9 cellular contexts compared by ENCODE assay signal in genomic region chr9:34458967-34459355, GRCh38. TPM values are rescaled to one million over a fixed set of nuclear protein-coding genes. Genes with fewer than 3 reads are reported as not detected.
DNase-seq lines count a peak whose midpoint lies in the region; ATAC-seq and TF ChIP-seq lines count a peak whose summit lies in the region.
"Had no signal": no experiment of that assay in that cellular context is flagged by ENCODE, and none has a peak within 500 bp of the region (broad histone marks: within the 10 kb centered on the region; RNA-seq: fewer than 3 reads in every experiment).

No MANE protein-coding gene starts in this region.

- POLR2A ChIA-PET in activated CD8-positive, alpha-beta T cell treated with anti-CD3 and anti-CD28 coated beads for 36 hours (lab: Charles Lee) = interaction anchor here (1.0 kb wide), 1 partner anchor 188 kb away, joined by 3 read pairs; no protein-coding TSS in a partner anchor
- POLR2A ChIA-PET in HEK293T (lab: Yijun Ruan, JAX) = interaction anchor here (0.9 kb wide), 1 partner anchor 15 kb away, joined by 3 read pairs; no protein-coding TSS in a partner anchor

- H3K9me3 Mint-ChIP-seq in activated CD4-positive, alpha-beta T cell treated with anti-CD3 and anti-CD28 coated beads, Interleukin-2, amount 10 ng/mL, durations not matched to agents 24 days and 14 days = no peaks in the 10 kb centered on the region
- H3K9me3 Mint-ChIP-seq in activated CD8-positive, alpha-beta T cell treated with anti-CD3 and anti-CD28 coated beads for 36 hours = no peaks in the 10 kb centered on the region

- H3K36me3 Mint-ChIP-seq in activated CD4-positive, alpha-beta T cell treated with anti-CD3 and anti-CD28 coated beads, Interleukin-2, amount 10 ng/mL, durations not matched to agents 24 days and 14 days (ENCODE audit: low read depth) = peaks cover 1% of the 10 kb centered on the region
- H3K36me3 Mint-ChIP-seq in activated CD8-positive, alpha-beta T cell treated with anti-CD3 and anti-CD28 coated beads for 36 hours (ENCODE audit: low read depth) = no peaks in the 10 kb centered on the region

- H3K9ac ChIP-seq in iPS-18a (ENCODE audit: low read length) (no peak overlapping the region), stomach smooth muscle (ENCODE audit: low read length in 2 of 2) (no peak overlapping the region)

- H3K4me3 ChIP-seq in iPS-18a (ENCODE audit: low read length) (peak overlapping the region; percentile 62), stomach smooth muscle (ENCODE audit: low read length in 2 of 2) (peak overlapping the region; percentile 47 to 90)

- H3K9me3 ChIP-seq in iPS-18a (ENCODE audit: control insufficient read depth, low read depth, low read length) (no peaks in the 10 kb centered on the region), stomach smooth muscle (ENCODE audit: control insufficient read depth in 2 of 2, low read length in 2 of 2) (no peaks in the 10 kb centered on the region)
- H3K9me3 ChIP-seq: pancreas had no signal

- DNase-seq in activated CD4-positive, alpha-beta T cell treated with anti-CD3 and anti-CD28 coated beads, Interleukin-2, amount 10 ng/mL, durations not matched to agents 24 days and 14 days = no peak
- DNase-seq in activated CD4-positive, alpha-beta T cell treated with anti-CD3 and anti-CD28 coated beads, Interleukin-2, amount 50 U/mL, for 48 hours = no peak
- DNase-seq in activated CD8-positive, alpha-beta T cell treated with anti-CD3 and anti-CD28 coated beads for 36 hours = no peak
- DNase-seq in HEK293T (ENCODE audit: extremely low spot score) = no peak
- DNase-seq in left colon = no peak

- intact Hi-C loops in activated CD4-positive, alpha-beta T cell treated with anti-CD3 and anti-CD28 coated beads, Interleukin-2, amount 10 ng/mL, durations not matched to agents 24 days and 14 days (cut with micrococcal nuclease) = loop anchor here (1.0 kb wide), 3 partner anchors 64 to 153 kb away; partner anchors contain the start of gene RPP25L
- intact Hi-C loops in activated CD8-positive, alpha-beta T cell treated with anti-CD3 and anti-CD28 coated beads for 36 hours (cut with micrococcal nuclease) = no loop called here
- intact Hi-C loops in left colon (cut with DNase I, micrococcal nuclease) = no loop called here

- H3K27me3 ChIP-seq in iPS-18a (ENCODE audit: control insufficient read depth, insufficient read depth, low read length) (peaks cover 29% of the 10 kb centered on the region), stomach smooth muscle (ENCODE audit: control insufficient read depth in 1 of 2, insufficient read depth in 2 of 2, low read length in 2 of 2) (no peaks in the 10 kb centered on the region)
- H3K27me3 ChIP-seq: pancreas had no signal

- H3K4me1 ChIP-seq in iPS-18a (ENCODE audit: control insufficient read depth, low read depth, low read length) (peaks cover 4% of the 10 kb centered on the region), stomach smooth muscle (ENCODE audit: control insufficient read depth, insufficient read depth, low read length) (peaks cover 29% of the 10 kb centered on the region)
- H3K4me1 ChIP-seq: pancreas had no signal

- no peak for TF ChIP-seq CTCF in activated CD8-positive, alpha-beta T cell treated with anti-CD3 and anti-CD28 coated beads for 36 hours (IDR thresholded peaks at IDR 0.05)

- CTCF ChIA-PET in activated CD8-positive, alpha-beta T cell treated with anti-CD3 and anti-CD28 coated beads for 36 hours (lab: Charles Lee) = interaction anchor here (0.9 to 1.8 kb wide), 2 partner anchors 43 to 55 kb away, joined by 3 to 6 read pairs; no protein-coding TSS in a partner anchor
- CTCF ChIA-PET in HEK293T (lab: Yijun Ruan, JAX) = no interaction called here

- H3K27me3 Mint-ChIP-seq in activated CD4-positive, alpha-beta T cell treated with anti-CD3 and anti-CD28 coated beads, Interleukin-2, amount 10 ng/mL, durations not matched to agents 24 days and 14 days = peaks cover 18% of the 10 kb centered on the region
- H3K27me3 Mint-ChIP-seq in activated CD8-positive, alpha-beta T cell treated with anti-CD3 and anti-CD28 coated beads for 36 hours = peaks cover 9% of the 10 kb centered on the region

- peak overlapping the region; percentile 92 for H3K4me3 Mint-ChIP-seq in activated CD4-positive, alpha-beta T cell treated with anti-CD3 and anti-CD28 coated beads, Interleukin-2, amount 10 ng/mL, durations not matched to agents 24 days and 14 days
- peak overlapping the region; percentile 86 for H3K4me3 Mint-ChIP-seq in activated CD8-positive, alpha-beta T cell treated with anti-CD3 and anti-CD28 coated beads for 36 hours

- peak overlapping the region; percentile 70 for H3K27ac Mint-ChIP-seq in activated CD4-positive, alpha-beta T cell treated with anti-CD3 and anti-CD28 coated beads, Interleukin-2, amount 10 ng/mL, durations not matched to agents 24 days and 14 days
- no peak overlapping the region for H3K27ac Mint-ChIP-seq in activated CD8-positive, alpha-beta T cell treated with anti-CD3 and anti-CD28 coated beads for 36 hours

- H3K4me1 Mint-ChIP-seq in activated CD4-positive, alpha-beta T cell treated with anti-CD3 and anti-CD28 coated beads, Interleukin-2, amount 10 ng/mL, durations not matched to agents 24 days and 14 days = peaks cover 39% of the 10 kb centered on the region
- peaks cover 40% of the 10 kb centered on the region for H3K4me1 Mint-ChIP-seq in activated CD8-positive, alpha-beta T cell treated with anti-CD3 and anti-CD28 coated beads for 36 hours (ENCODE audit: low read depth)

- no peaks in the 10 kb centered on the region for H3K36me3 ChIP-seq in iPS-18a (ENCODE audit: control insufficient read depth, low read depth, low read length)
- no peaks in the 10 kb centered on the region for H3K36me3 ChIP-seq in stomach smooth muscle (ENCODE audit: control insufficient read depth in 2 of 2, insufficient read depth in 2 of 2, low read length in 2 of 2)
- H3K36me3 ChIP-seq: pancreas had no signal

- H3K27ac ChIP-seq in iPS-18a (ENCODE audit: low read length) (no peak overlapping the region), stomach smooth muscle (ENCODE audit: low read length) (no peak overlapping the region)

- no peak for ATAC-seq in activated CD8-positive, alpha-beta T cell treated with anti-CD3 and anti-CD28 coated beads for 36 hours
- ATAC-seq in HG03280 (IDR thresholded peaks at IDR 0.05; ENCODE audit: unreplicated experiment) (no peak), left colon (no peak)

TF ChIP-seq in HEK293T, 16 proteins besides CTCF, POLR2A, EP300 and RAD21:
- TF ChIP-seq ZNF384 (IDR thresholded peaks at IDR 0.05) (no peak), NFRKB (IDR thresholded peaks at IDR 0.05) (no peak)

RNA-seq across cellular contexts. Expression of gene DNAI1, which starts 0.4 kb away (rescaled TPM):
- not detected in 2 replicates for total RNA-seq in activated CD4-positive, alpha-beta T cell treated with anti-CD3 and anti-CD28 coated beads, Interleukin-2, amount 10 ng/mL, durations not matched to agents 24 days and 14 days
- under 1 TPM in 1 of 2 experiments, not detected in 1; 0.18 TPM for total RNA-seq in activated CD8-positive, alpha-beta T cell treated with anti-CD3 and anti-CD28 coated beads for 36 hours
- total RNA-seq in left colon = not detected

RNA-seq across cellular contexts. Expression of gene FAM219A, which starts 0.6 kb away (rescaled TPM):
- total RNA-seq in activated CD4-positive, alpha-beta T cell treated with anti-CD3 and anti-CD28 coated beads, Interleukin-2, amount 10 ng/mL, durations not matched to agents 24 days and 14 days = 13.6 and 16.3 TPM in 2 replicates
- 1 to 10 TPM; 8.2 to 9.2 TPM for total RNA-seq in activated CD8-positive, alpha-beta T cell treated with anti-CD3 and anti-CD28 coated beads for 36 hours
- total RNA-seq in left colon = 1 to 10 TPM; 6.8 to 7.2 TPM
